ENCODE assay signal across 8 cellular contexts in the genomic region with DNA sequence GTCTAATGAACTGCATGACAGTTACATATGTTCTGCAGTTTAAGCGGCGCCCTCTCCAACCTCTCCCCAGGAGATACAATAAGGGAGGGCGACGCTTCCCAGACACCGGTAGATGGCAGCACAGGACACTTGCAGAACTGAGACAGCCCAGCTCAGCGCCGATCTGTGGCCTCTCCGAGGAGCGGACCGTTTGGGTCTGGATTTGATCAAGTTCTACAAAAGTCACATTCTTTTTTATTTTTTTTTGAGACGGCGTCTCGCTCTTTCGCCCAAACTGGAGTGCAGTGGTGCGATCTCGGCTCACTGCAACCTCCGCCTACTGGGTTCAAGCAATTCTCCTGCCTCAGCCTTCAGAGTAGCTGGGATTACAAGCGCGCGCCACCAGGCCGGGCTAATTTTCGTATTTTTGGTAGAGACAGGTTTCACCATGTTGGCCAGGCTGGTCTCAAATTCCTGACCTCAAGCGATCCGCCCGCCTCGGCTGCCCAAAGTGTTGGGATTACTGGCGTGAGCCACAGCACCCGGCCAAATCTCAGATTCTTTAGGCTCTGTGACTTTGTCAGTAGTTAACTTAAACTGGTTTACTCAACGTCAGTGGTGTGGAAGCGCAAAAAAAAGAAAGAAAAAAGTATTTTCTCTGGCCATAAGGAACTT. TPM values are rescaled to one million over a fixed set of nuclear protein-coding genes. Genes with fewer than 3 reads are reported as not detected.
DNase-seq lines count a peak whose midpoint lies in the region; ATAC-seq, FAIRE-seq and TF ChIP-seq lines count a peak whose summit lies in the region.

No MANE protein-coding gene starts in this region.

- H3K27me3 ChIP-seq in ACC112 (ENCODE audit: insufficient read depth, low read length): no peaks in the 10 kb centered on the region

- peaks cover 20% of the 10 kb centered on the region for H3K79me2 ChIP-seq in ACC112 (ENCODE audit: control insufficient read depth, insufficient read depth, low read length, unreplicated experiment)

- peak; percentile 73 for FAIRE-seq in kidney (lab: Jason Lieb, UNC)

- H3K9ac ChIP-seq in kidney (ENCODE audit: low read length in 2 of 2): peak overlapping the region; percentile 33 to 47

- peak; percentile 97 for TF ChIP-seq CTCF in kidney (IDR thresholded peaks at IDR 0.05; ENCODE audit: borderline replicate concordance, extremely low read depth, insufficient read depth)

- peak overlapping the region; percentile 60; the same call in 1 of the 2 replicates for H3K27ac ChIP-seq in ACC112 (ENCODE audit: low read depth, low read length)
- H3K27ac ChIP-seq in kidney (ENCODE audit: low read depth in 2 of 2, low read length in 2 of 2): peak overlapping the region; percentile 92 to 93

- ATAC-seq in GM18858 (IDR thresholded peaks at IDR 0.05; ENCODE audit: unreplicated experiment) (peak; percentile 41), HG03159 (IDR thresholded peaks at IDR 0.05; ENCODE audit: unreplicated experiment) (peak; percentile 52)

- peak overlapping the region; percentile 92 for H2AFZ ChIP-seq in ACC112 (ENCODE audit: low read length, unreplicated experiment)

- H3K4me1 ChIP-seq in ACC112 (ENCODE audit: control insufficient read depth, insufficient read depth, low read length, unreplicated experiment) (peaks cover 22% of the 10 kb centered on the region), kidney (ENCODE audit: control insufficient read depth in 1 of 2, insufficient read depth in 1 of 2, low read depth in 1 of 2, low read length in 2 of 2) (peaks cover 20 to 33% of the 10 kb centered on the region in 2 donors)

- DNase-seq in NCI-H2227 treated with DMSO at 0.1 percent for 48 hours (lab: John Stamatoyannopoulos, UW) (peak; percentile 64), cerebellar cortex (ENCODE audit: low spot score) (peak; percentile 97), kidney (peak; percentile 96)
- peak; percentile 64 to 80 (median 77) for DNase-seq in activated CD4-positive, CD25-positive, alpha-beta regulatory T cell (lab: John Stamatoyannopoulos, UW)
- DNase-seq in stimulated activated CD4-positive, alpha-beta T cell treated with anti-CD3 and anti-CD28 coated beads, Interleukin-15, amount 100 ng/mL, for 1 hour (ENCODE audit: low read depth in 1 of 2, low spot score in 1 of 2): peak; percentile 54 to 68

- H3K4me3 ChIP-seq in ACC112 (ENCODE audit: low read depth, low read length): peak overlapping the region; percentile 88
- peak overlapping the region; percentile 94 to 97 for H3K4me3 ChIP-seq in kidney (ENCODE audit: low read length in 2 of 2)

- intact Hi-C loops in kidney (cut with DNase I): no loop called here

- H3K36me3 ChIP-seq in ACC112 (ENCODE audit: insufficient read depth, low read length) (no peaks in the 10 kb centered on the region), kidney (ENCODE audit: control insufficient read depth in 1 of 2, insufficient read depth in 2 of 2, low read length in 2 of 2) (no peaks in the 10 kb centered on the region)

- H3K9me3 ChIP-seq in kidney (ENCODE audit: control insufficient read depth in 1 of 2, low read length in 2 of 2): no peaks in the 10 kb centered on the region

RNA-seq across cellular contexts. Expression of a gene that starts 1.4 kb away (rescaled TPM):
- 18.6 TPM for total RNA-seq in kidney
- polyA plus RNA-seq in kidney (ENCODE audit: insufficient read depth, low read depth, low replicate concordance): 19.5 TPM

RNA-seq across cellular contexts. Expression of a gene that starts 14.1 kb away (rescaled TPM):
- 81.9 TPM for total RNA-seq in kidney
- polyA plus RNA-seq in kidney (ENCODE audit: insufficient read depth, low read depth, low replicate concordance): 150 TPM

RNA-seq across cellular contexts. Expression of a gene that starts 20.6 kb away (rescaled TPM):
- 34.9 TPM for total RNA-seq in kidney
- 28.1 TPM for polyA plus RNA-seq in kidney (ENCODE audit: insufficient read depth, low read depth, low replicate concordance)

RNA-seq across cellular contexts. Expression of a gene that starts 37.3 kb away (rescaled TPM):
- total RNA-seq in kidney: 13.8 TPM
- polyA plus RNA-seq in kidney (ENCODE audit: insufficient read depth, low read depth, low replicate concordance): 13.5 TPM

RNA-seq across cellular contexts. Expression of a gene that starts 44.6 kb away (rescaled TPM):
- 167 TPM for total RNA-seq in kidney
- 118 TPM for polyA plus RNA-seq in kidney (ENCODE audit: insufficient read depth, low read depth, low replicate concordance)

Comparison
In these comparisons a context has a peak if more than half of its experiments do, and no peak if none do; other contexts are left out.
1. Peak in every context shown above with its lines: DNase-seq, ATAC-seq, H3K4me3 ChIP-seq and H3K27ac ChIP-seq.